ENCODE assay signal across 8 cellular contexts in the genomic region with DNA sequence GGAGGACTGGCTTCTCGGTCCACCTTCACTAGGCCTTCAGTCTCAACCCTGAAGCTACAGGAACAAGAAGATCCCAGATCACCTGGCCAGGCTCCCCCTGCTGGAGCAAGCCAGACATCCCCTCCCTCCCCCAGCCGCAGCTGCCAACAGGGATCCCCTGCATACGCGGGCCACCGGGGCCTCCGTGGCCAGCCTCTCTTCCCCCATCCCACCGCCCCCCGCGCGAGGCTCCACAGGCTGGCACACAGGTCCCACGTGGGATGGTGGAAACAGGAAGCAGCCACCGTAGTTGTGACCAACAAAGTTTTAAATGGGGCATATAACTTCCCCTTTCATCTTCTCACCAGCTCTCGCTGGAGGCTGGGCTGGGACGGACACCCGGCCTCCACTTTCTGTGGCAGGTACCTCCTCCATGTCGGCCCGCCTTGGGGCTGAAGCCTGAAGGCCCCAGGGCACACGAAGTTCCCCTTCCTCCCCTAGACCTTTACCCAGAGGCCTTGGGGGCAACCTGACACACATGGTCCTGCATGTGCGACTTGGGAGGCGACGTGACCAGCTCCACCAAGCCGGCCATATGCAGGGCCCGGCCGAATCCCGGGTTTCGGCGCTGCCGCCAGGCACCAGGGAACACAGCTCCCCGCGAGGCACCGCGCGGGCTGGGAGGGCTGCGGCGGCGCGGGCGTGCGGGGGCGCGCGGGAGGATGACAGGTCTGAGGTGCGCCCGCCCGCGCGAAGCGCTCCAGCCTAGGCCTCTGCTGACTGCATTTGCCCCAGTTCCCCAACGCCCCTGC. TPM values are rescaled to one million over a fixed set of nuclear protein-coding genes. Genes with fewer than 3 reads are reported as not detected.
DNase-seq lines count a peak whose midpoint lies in the region; ATAC-seq, FAIRE-seq and TF ChIP-seq lines count a peak whose summit lies in the region.

No MANE protein-coding gene starts in this region.

- H3K18ac ChIP-seq in H1 (ENCODE audit: extremely low read depth, low read length): no peak overlapping the region

- peak overlapping the region; percentile 88 for H3K4me3 Mint-ChIP-seq in CD4-positive, alpha-beta T cell

- H2BK5ac ChIP-seq in H1 (ENCODE audit: low read depth, low read length): no peak overlapping the region

- TF ChIP-seq RAD21 in H1 (IDR thresholded peaks at IDR 0.05 in 1 of 2, conservative IDR thresholded peaks at IDR 0.05 in 1 of 2; ENCODE audit: low read depth in 2 of 2, low read length in 2 of 2): peak; percentile 58 to 68

- no peak overlapping the region for H2BK15ac ChIP-seq in H1 (ENCODE audit: low read length)

- H3K79me1 ChIP-seq in H1 (ENCODE audit: low read depth, low read length): no peaks in the 10 kb centered on the region

- peak overlapping the region; percentile 89 to 99 for H3K4me2 ChIP-seq in H1 (ENCODE audit: insufficient read depth in 1 of 2, low read depth in 2 of 2, low read length in 2 of 2)

- H2AFZ ChIP-seq in H1 (ENCODE audit: low read length): no peak overlapping the region

- TF ChIP-seq CTCF in CD4-positive, alpha-beta T cell (IDR thresholded peaks at IDR 0.05): peak; percentile 65
- peak; percentile 77 to 93 (median 77) for TF ChIP-seq CTCF in H1 (IDR thresholded peaks at IDR 0.05; ENCODE audit: control extremely low read depth in 1 of 3, insufficient read depth in 1 of 3, low read depth in 1 of 3, low read length in 3 of 3)

- POLR2A ChIA-PET in CD4-positive, alpha-beta T cell (lab: Charles Lee): interaction anchor here (0.6 to 20.1 kb wide), 25 partner anchors 9 to 700 kb away, joined by 3 to 430 read pairs (median 11); a partner anchor contains a TSS
- POLR2A ChIA-PET in H1 (lab: Charles Lee; ENCODE audit: partially characterized antibody): interaction anchor here (0.6 to 3.6 kb wide), 20 partner anchors 8 to 190 kb away, joined by 3 to 26 read pairs (median 4); a partner anchor contains a TSS

- peak in 1 of 2 experiments; percentile 38; a peak in 2 of 3 replicates for TF ChIP-seq POLR2A in H1 (IDR thresholded peaks at IDR 0.05; ENCODE audit: control extremely low read depth in 1 of 2, low read depth in 2 of 2, low read length in 2 of 2)

- H3K56ac ChIP-seq in H1 (replicated peaks; ENCODE audit: insufficient read length, low read depth, low read length): no peak overlapping the region

- peak overlapping the region; percentile 55 to 74 (median 66) for H3K4me3 ChIP-seq in H1 (ENCODE audit: extremely low read depth in 1 of 4, insufficient read depth in 2 of 4, low read depth in 3 of 4, low read length in 4 of 4)

- peak overlapping the region; percentile 88 for H3K27ac ChIP-seq in CD4-positive, alpha-beta T cell (ENCODE audit: low read depth, low read length)
- no peak overlapping the region for H3K27ac ChIP-seq in H1 (ENCODE audit: low read depth, low read length)

- no peaks in the 10 kb centered on the region for H3K9me3 Mint-ChIP-seq in CD4-positive, alpha-beta T cell

- 3% methylated on average over 32 of the region's 49 CpGs; no CpG with 5 or more reads in 1 of the 2 experiments for WGBS in H1 (ENCODE audit: extremely low coverage in 1 of 2, insufficient coverage in 1 of 2, insufficient read length in 1 of 2, insufficient replicate concordance in 2 of 2, low coverage in 1 of 2, low lambda C conversion rate in 2 of 2, missing lambda C conversion rate in 1 of 2), 2 experiments

- no peak overlapping the region for H3K23ac ChIP-seq in H1 (ENCODE audit: insufficient read length)

- intact Hi-C loops in CD4-positive, alpha-beta T cell (cut with DNase I, micrococcal nuclease): loop anchor here in 1 of 2 experiments (1.0 to 2.0 kb wide), 2 partner anchors 16 to 30 kb away; no protein-coding TSS in a partner anchor

- H3K4me1 ChIP-seq in H1 (replicated peaks in 1 of 4; ENCODE audit: control insufficient read depth in 3 of 4, insufficient read depth in 4 of 4, low read length in 3 of 4): peaks cover 11 to 35% (median 16%) of the 10 kb centered on the region in 4 experiments

- DNase-seq in CD4-positive, alpha-beta T cell: peak; percentile 45 to 71 (median 61)
- DNase-seq in HK-2 (ENCODE audit: unreplicated experiment): peak; percentile 77
- DNase-seq in NOMO-1 treated with dmso at 0.1 percent for 144 hours (lab: John Stamatoyannopoulos, UW; ENCODE audit: unreplicated experiment): peak; percentile 85
- peak in 2 of 3 experiments; percentile 44 to 54 for DNase-seq in activated CD8-positive, alpha-beta memory T cell treated with anti-CD3 and anti-CD28 coated beads for 48 hours (ENCODE audit: low read depth in 2 of 3, low spot score in 2 of 3)
- peak in 1 of 2 experiments; percentile 90 for DNase-seq in H1 (ENCODE audit: low read depth in 1 of 2, low spot score in 2 of 2)
- peak; percentile 72 for DNase-seq in mucosa of gallbladder (ENCODE audit: low spot score)
- peak; percentile 35 to 74 (median 61) for DNase-seq in stimulated activated naive CD4-positive, alpha-beta T cell (lab: John Stamatoyannopoulos, UW)
- DNase-seq in OCI-M2 (lab: John Stamatoyannopoulos, UW; ENCODE audit: unreplicated experiment): no peak

- H2AK5ac ChIP-seq in H1 (ENCODE audit: low read depth, low read length): no peak overlapping the region

- no peaks in the 10 kb centered on the region for H3K27me3 ChIP-seq in CD4-positive, alpha-beta T cell (ENCODE audit: control insufficient read depth, insufficient read depth, low read length)
- H3K27me3 ChIP-seq in H1 (replicated peaks in 1 of 4; ENCODE audit: control insufficient read depth in 3 of 4, extremely low read depth in 1 of 4, insufficient read depth in 3 of 4, low read length in 3 of 4): peaks cover 0 to 15% (median 10%) of the 10 kb centered on the region in 4 experiments; a peak in 5 of 7 replicates

- no peak overlapping the region for H3K14ac ChIP-seq in H1 (ENCODE audit: insufficient read length)

- TF ChIP-seq EP300 in H1 (IDR thresholded peaks at IDR 0.05; ENCODE audit: borderline replicate concordance in 1 of 2, low read depth in 2 of 2, low read length in 2 of 2): 0 out of 3 replicates have a peak, but pooled peaks of 1 of the 2 experiments have one; percentile 43

- peak overlapping the region in 3 of 4 experiments; percentile 25 to 83 (median 68); a peak in 5 of 7 replicates for H3K9ac ChIP-seq in H1 (replicated peaks in 1 of 4; ENCODE audit: extremely low read depth in 1 of 4, low read depth in 3 of 4, low read length in 3 of 4)

- peaks cover 87% of the 10 kb centered on the region for H3K4me1 Mint-ChIP-seq in CD4-positive, alpha-beta T cell (ENCODE audit: low read depth)

- no peak overlapping the region for H3K4ac ChIP-seq in H1 (replicated peaks; ENCODE audit: insufficient read length, low read depth, low read length)

- peaks cover 13% of the 10 kb centered on the region for H3K36me3 Mint-ChIP-seq in CD4-positive, alpha-beta T cell (ENCODE audit: low read depth)

- no peak overlapping the region for H2BK20ac ChIP-seq in H1 (ENCODE audit: low read length)

- peak overlapping the region; percentile 82; the same call in 1 of the 2 replicates for H4K8ac ChIP-seq in H1 (ENCODE audit: extremely low read depth, insufficient read depth, low read length)

- H3K36me3 ChIP-seq in H1 (ENCODE audit: control insufficient read depth in 2 of 4, insufficient read depth in 4 of 4, low read length in 3 of 4): no peaks in the 10 kb centered on the region

- peaks cover 11% of the 10 kb centered on the region for H3K23me2 ChIP-seq in H1 (ENCODE audit: low read depth, low read length)

- no peaks in the 10 kb centered on the region for H3K27me3 Mint-ChIP-seq in CD4-positive, alpha-beta T cell

- H4K5ac ChIP-seq in H1 (ENCODE audit: insufficient read length, low read depth, low read length): no peak overlapping the region

- FAIRE-seq in H1 (lab: Jason Lieb, UNC): no peak

- no peak overlapping the region for H2BK120ac ChIP-seq in H1 (replicated peaks; ENCODE audit: low read depth, low read length)

- H3K79me2 ChIP-seq in H1 (ENCODE audit: control insufficient read depth in 1 of 2, insufficient read depth in 2 of 2, low read length in 2 of 2): peaks cover 0 to 25% of the 10 kb centered on the region in 2 experiments; a peak in 3 of 4 replicates

- ATAC-seq in CD4-positive, alpha-beta T cell (ENCODE audit: poor library complexity): peak; percentile 6

- CTCF ChIA-PET in CD4-positive, alpha-beta T cell (lab: Charles Lee): interaction anchor here (0.5 to 6.6 kb wide), 17 partner anchors 9 to 1786 kb away, joined by 3 to 65 read pairs (median 5); a partner anchor contains a TSS
- CTCF ChIA-PET in H1 (lab: Charles Lee; ENCODE audit: partially characterized antibody): interaction anchor here (0.5 to 12.5 kb wide), 32 partner anchors 8 to 983 kb away, joined by 3 to 198 read pairs (median 4); no protein-coding TSS in a partner anchor

- 0 out of 2 replicates have a peak overlapping the region, but pooled peaks have one; percentile 31 for H2BK12ac ChIP-seq in H1 (ENCODE audit: low read depth, low read length)

- H4K20me1 ChIP-seq in H1 (replicated peaks in 1 of 2; ENCODE audit: control insufficient read depth in 1 of 2, insufficient read depth in 2 of 2, low read length in 2 of 2): peaks cover 11 to 14% of the 10 kb centered on the region in 2 experiments

- H4K91ac ChIP-seq in H1 (replicated peaks; ENCODE audit: insufficient read length, low read length): no peak overlapping the region

- peak overlapping the region; percentile 99 for H3K27ac Mint-ChIP-seq in CD4-positive, alpha-beta T cell

- H3K9me3 ChIP-seq in CD4-positive, alpha-beta T cell (ENCODE audit: control insufficient read depth, low read length): no peaks in the 10 kb centered on the region
- H3K9me3 ChIP-seq in H1 (ENCODE audit: insufficient read depth in 2 of 2, low read depth in 1 of 2, low read length in 1 of 2): no peaks in the 10 kb centered on the region

TF ChIP-seq in H1, 55 proteins besides CTCF, POLR2A, EP300 and RAD21 (continues in another document):
- peak; percentile 10; the same call in 1 of the 2 replicates for TF ChIP-seq RFX5 (IDR thresholded peaks at IDR 0.05; ENCODE audit: borderline replicate concordance, low read depth, low read length)
- 0 out of 2 replicates have a peak, but pooled peaks have one; percentile 34 for TF ChIP-seq JUND (IDR thresholded peaks at IDR 0.05; ENCODE audit: low read length)

RNA-seq across cellular contexts. Expression of a gene that starts 44.4 kb away (rescaled TPM):
- total RNA-seq in CD4-positive, alpha-beta T cell: 10 to 100 TPM; 52.6 to 55.9 TPM
- 52.7 and 55.1 TPM in 2 replicates for total RNA-seq in H1 (2021; fragmentation: NEBNext Ultra II Directional; extraction: Animal tissue kit (Norgen Biotek cat#: 25700))
- polyA plus RNA-seq in H1 (2011; rRNA removed): 15.8 and 23.3 TPM in 2 replicates
- 23.1 TPM for polyA plus RNA-seq in H1 (2011; cell fraction: cytosol; rRNA removed)
- polyA plus RNA-seq in H1 (2011; cell fraction: nucleus; rRNA removed): 16.1 TPM
- 44.2 to 49.8 TPM (median 48.1 TPM) in 4 replicates for polyA plus RNA-seq in H1 (2012, experiment 1 of 2)
- polyA plus RNA-seq in H1 (2012, experiment 2 of 2): 34.1 TPM
- 29.7 TPM for polyA plus RNA-seq in H1 (2013, experiment 1 of 2)
- 29.0 TPM for polyA plus RNA-seq in H1 (2013, experiment 2 of 2)
- 10.0 and 14.9 TPM in 2 replicates for polyA minus RNA-seq in H1 (2011; rRNA and poly(A)+ RNA removed)
- polyA minus RNA-seq in H1 (2011; cell fraction: cytosol; rRNA and poly(A)+ RNA removed): 14.5 TPM
- polyA minus RNA-seq in H1 (2011; cell fraction: nucleus; rRNA and poly(A)+ RNA removed): 12.4 TPM
- 79.5 TPM for total RNA-seq in mucosa of gallbladder
